ENCODE assay signal across 8 cellular contexts in genomic region chr6:136289579-136290405, GRCh38. TPM values are rescaled to one million over a fixed set of nuclear protein-coding genes. Genes with fewer than 3 reads are reported as not detected.
DNase-seq lines count a peak whose midpoint lies in the region; ATAC-seq and TF ChIP-seq lines count a peak whose summit lies in the region.

BCLAF1 (minus strand) TSS chr6:136289846; CDS start chr6:136279866, 9,980 bp downstream.

- intact Hi-C loops in T-helper 2 cell treated with Interferon-gamma antibody and Interleukin-4, amounts not matched to agents 100 ng/mL and 5 ng/mL, for 36 hours (cut with micrococcal nuclease): loop anchor here (1.0 to 10.0 kb wide), 9 partner anchors 28 to 1583 kb away; partner anchors contain the start of genes HBS1L, MAP3K5, MTFR2 and MYB
- intact Hi-C loops in left ventricle myocardium superior (cut with micrococcal nuclease): no loop called here
- intact Hi-C loops in prostate gland (cut with DNase I): loop anchor here (1.0 to 5.0 kb wide), 2 partner anchors 37 to 791 kb away; partner anchors contain the start of gene MTFR2

- TF ChIP-seq CTCF in prostate gland (IDR thresholded peaks at IDR 0.05): peak in 2 of 4 experiments; percentile 26 to 33

- peak; percentile 97 for TF ChIP-seq POLR2A in prostate gland (IDR thresholded peaks at IDR 0.05)

- H3K9me3 ChIP-seq in prostate gland: no peaks in the 10 kb centered on the region

- ATAC-seq in GM18499 (IDR thresholded peaks at IDR 0.05; ENCODE audit: insufficient read depth, unreplicated experiment) (peak; percentile 82), HG02943 (IDR thresholded peaks at IDR 0.05; ENCODE audit: low read depth, unreplicated experiment) (peak; percentile 93), left ventricle myocardium superior (peak; percentile 95)

- H3K4me3 ChIP-seq in prostate gland: peak within 1 kb of the TSS; percentile 87 to 90
- H3K4me3 ChIP-seq in urinary bladder (ENCODE audit: low read depth, low read length): peak within 1 kb of the TSS; percentile 75

- H3K36me3 ChIP-seq in prostate gland: no peaks in the 10 kb centered on the region
- no peaks in the 10 kb centered on the region for H3K36me3 ChIP-seq in urinary bladder (ENCODE audit: insufficient read depth)

- H3K27ac ChIP-seq in prostate gland (peak within 1 kb of the TSS; percentile 99), urinary bladder (ENCODE audit: low read depth) (peak within 1 kb of the TSS; percentile 99)

- H3K4me1 ChIP-seq in prostate gland (replicated peaks) (peaks cover 10% of the 10 kb centered on the region), urinary bladder (ENCODE audit: insufficient read depth) (peaks cover 2% of the 10 kb centered on the region)

- WGBS in prostate gland: under 1% methylated on average over 59 of the region's 60 CpGs
- WGBS in urinary bladder: under 1% methylated on average over 60 of the region's 60 CpGs

- DNase-seq in NCI-H187 treated with DMSO at 0.1 percent for 48 hours (lab: John Stamatoyannopoulos, UW): peak; percentile 88
- DNase-seq in anterior cingulate cortex (lab: John Stamatoyannopoulos, UW): peak; percentile 90 to 100 (median 99)
- peak; percentile 100 for DNase-seq in left ventricle myocardium superior
- DNase-seq in prostate gland (ENCODE audit: low spot score): peak; percentile 100

- H3K27me3 ChIP-seq in prostate gland (replicated peaks; ENCODE audit: insufficient read depth): no peaks in the 10 kb centered on the region

RNA-seq across cellular contexts. Expression of gene BCLAF1, which starts in this region (rescaled TPM):
- 204 and 210 TPM in 2 replicates for total RNA-seq in T-helper 2 cell treated with Interferon-gamma antibody and Interleukin-4, amounts not matched to agents 100 ng/mL and 5 ng/mL, for 36 hours
- 67.0 TPM for total RNA-seq in left ventricle myocardium superior
- 100 to 1,000 TPM in 1 of 2 donors, 10 to 100 TPM in 1; 83.0 to 136 TPM for total RNA-seq in prostate gland
- 253 TPM for total RNA-seq in urinary bladder
- 39.2 TPM for polyA plus RNA-seq in urinary bladder

Comparison
In these comparisons a context has a peak if more than half of its experiments do, and no peak if none do; other contexts are left out.
1. Peak in every context shown above with its lines: DNase-seq, ATAC-seq, H3K4me3 ChIP-seq and H3K27ac ChIP-seq.